In the genomic region with DNA sequence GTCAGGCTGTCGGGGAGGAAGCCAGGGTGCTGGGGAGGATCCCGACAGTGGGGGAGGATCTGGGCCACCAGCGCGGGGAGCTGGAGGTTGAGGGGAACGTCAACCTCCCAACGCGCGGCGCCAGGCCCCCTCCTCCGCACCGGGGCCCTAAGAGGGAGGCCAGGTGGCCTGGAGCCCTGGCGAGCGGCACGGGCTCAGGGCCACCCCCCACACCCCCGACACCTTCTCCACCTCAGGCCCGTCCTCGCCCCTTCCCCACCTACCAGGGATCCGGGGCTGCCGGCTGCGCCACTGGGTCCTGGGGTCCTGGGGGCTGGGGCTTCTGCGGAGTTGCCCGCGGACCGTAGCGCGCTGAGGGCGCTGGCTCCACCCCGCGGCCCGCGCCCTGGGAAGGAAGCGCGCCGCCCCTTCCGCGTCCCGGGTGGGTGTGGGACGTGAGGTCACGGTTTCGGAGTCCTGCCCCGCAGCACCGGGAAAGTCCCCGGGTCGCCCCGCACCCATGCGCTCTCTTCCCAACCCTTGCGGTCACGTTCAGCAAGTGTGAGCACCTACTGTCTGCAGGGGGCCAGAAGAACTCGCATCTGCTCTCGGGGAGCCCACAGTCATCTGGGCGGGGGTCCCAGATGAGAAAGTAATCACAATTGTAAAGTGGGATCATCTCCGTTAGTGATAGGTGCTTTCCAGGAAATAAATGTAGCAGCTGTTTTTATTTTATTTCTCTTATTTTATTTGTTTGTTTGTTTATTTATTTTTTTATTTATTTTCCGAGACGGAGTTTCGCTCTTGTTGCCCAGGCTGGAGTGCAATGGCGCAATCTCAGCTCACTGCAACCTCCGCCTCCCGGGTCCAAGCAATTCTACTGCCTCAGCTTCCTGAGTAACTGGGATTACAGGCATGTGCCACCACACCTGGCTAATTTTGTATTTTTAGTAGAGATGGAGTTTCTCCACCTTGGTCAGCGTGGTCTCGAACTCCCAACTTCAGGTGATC, we compare ENCODE assay signal across 8 cellular contexts. TPM values are rescaled to one million over a fixed set of nuclear protein-coding genes. Genes with fewer than 3 reads are reported as not detected.
DNase-seq lines count a peak whose midpoint lies in the region; FAIRE-seq and TF ChIP-seq lines count a peak whose summit lies in the region.

A gene (minus strand): TSS at position 362 of the 990 bp plus-strand sequence. CDS start 13,335 bp downstream, outside the sequence.

- peak; percentile 54 for TF ChIP-seq POLR2A in H54 (IDR thresholded peaks at IDR 0.05; ENCODE audit: low read depth, low read length)

- FAIRE-seq in H54 (lab: Jason Lieb, UNC) = no peak

- H3K9me3 ChIP-seq in ES-I3 (ENCODE audit: control insufficient read depth, insufficient read depth, low read length) (no peaks in the 10 kb centered on the region), mucosa of stomach (ENCODE audit: control insufficient read depth, low read length) (no peaks in the 10 kb centered on the region)

- H3K36me3 ChIP-seq in ES-I3 (ENCODE audit: insufficient read depth, low read length) (no peaks in the 10 kb centered on the region), mucosa of stomach (ENCODE audit: control insufficient read depth, insufficient read depth, low read length) (no peaks in the 10 kb centered on the region)

- H3K4me3 ChIP-seq in mucosa of stomach (ENCODE audit: low read length) = peak within 1 kb of the TSS; percentile 98

- no peaks in the 10 kb centered on the region for H3K27me3 ChIP-seq in mucosa of stomach (ENCODE audit: control insufficient read depth, insufficient read depth, low read length)

- H3K4me1 ChIP-seq in ES-I3 (ENCODE audit: insufficient read depth, low read length) (no peaks in the 10 kb centered on the region; the same call in 1 of the 2 replicates), mucosa of stomach (ENCODE audit: control insufficient read depth, insufficient read depth, low read length) (peaks cover 20% of the 10 kb centered on the region)

- DNase-seq in H54 (ENCODE audit: insufficient read length, low spot score) (peak; percentile 63), NCI-H460 (ENCODE audit: extremely low read depth, low read depth) (peak; percentile 30), epithelial cell of prostate (ENCODE audit: low read depth, low spot score) (peak; percentile 68), SKM-1 treated with dmso at 0.1 percent for 144 hours (lab: John Stamatoyannopoulos, UW; ENCODE audit: unreplicated experiment) (no peak)
- peak; percentile 85 for DNase-seq in activated CD8-positive, alpha-beta memory T cell treated with anti-CD3 and anti-CD28 coated beads, Interleukin-2, amount 50 U/mL, for 48 hours
- DNase-seq in stimulated activated CD8-positive, alpha-beta memory T cell treated with anti-CD3 and anti-CD28 coated beads, Interleukin-7, amount 100 ng/mL, for 4 hours (ENCODE audit: low read depth in 2 of 2) = peak; percentile 64 to 81

- peak within 1 kb of the TSS; percentile 87 for H3K27ac ChIP-seq in epithelial cell of prostate

- H3K9ac ChIP-seq in ES-I3 (ENCODE audit: low read depth, low read length) = peak within 1 kb of the TSS; percentile 81
- H3K9ac ChIP-seq in mucosa of stomach (ENCODE audit: low read length) = peak within 1 kb of the TSS; percentile 98

RNA-seq across cellular contexts. Expression of the gene that starts here (rescaled TPM):
- 3.0 and 4.4 TPM in 2 replicates for total RNA-seq in NCI-H460 (2014; rRNA removed; shearing (Covaris generic))
- 3.0 and 4.5 TPM in 2 replicates for polyA plus RNA-seq in NCI-H460 (2014; cell fraction: nucleus; rRNA removed)
